ENCODE assay signal across 13 cellular contexts in genomic region chr12:112183591-112184021, GRCh38. TPM values are rescaled to one million over a fixed set of nuclear protein-coding genes. Genes with fewer than 3 reads are reported as not detected.
DNase-seq lines count a peak whose midpoint lies in the region; ATAC-seq and TF ChIP-seq lines count a peak whose summit lies in the region.
"Had no signal": no experiment of that assay in that cellular context is flagged by ENCODE, and none has a peak within 500 bp of the region (broad histone marks: within the 10 kb centered on the region; RNA-seq: fewer than 3 reads in every experiment).

No MANE protein-coding gene starts in this region.

- H3K9ac ChIP-seq in trophoblast cell (ENCODE audit: low read length): no peak overlapping the region

- peaks cover 59 to 86% of the 10 kb centered on the region in 2 donors for H3K36me3 Mint-ChIP-seq in CD14-positive monocyte

- no peak overlapping the region for H4K91ac ChIP-seq in trophoblast cell (ENCODE audit: low read depth, low read length)

- peaks cover 0 to 4% (median 3%) of the 10 kb centered on the region in 3 donors for H3K27me3 Mint-ChIP-seq in CD14-positive monocyte (ENCODE audit: low read depth in 3 of 3)
- H3K27me3 Mint-ChIP-seq: dendritic cell treated with granulocyte-macrophage colony-stimulating factor and Interleukin-4, amounts not matched to agents 40 ng/mL and 50 ng/mL, for 4 days had no signal

- intact Hi-C loops in CD14-positive monocyte (cut with micrococcal nuclease): no loop called here

- 38 to 47% methylated on average over 7 of the region's 7 CpGs for WGBS in ectodermal cell, 2 experiments
- no CpG with 5 or more reads among the region's 7 CpGs for WGBS in trophoblast cell (ENCODE audit: extremely low coverage, insufficient coverage, insufficient read length)

- H3K79me2 ChIP-seq in trophoblast cell (ENCODE audit: control insufficient read depth, insufficient read depth, low read length, poor library complexity): no peaks in the 10 kb centered on the region

- DNase-seq in skeletal muscle cell (ENCODE audit: low read depth) (peak; percentile 4), CD14-positive monocyte (ENCODE audit: low spot score) (no peak), trophoblast cell (no peak)
- DNase-seq: NCI-H1048, NCI-H345, retina had no signal

- ATAC-seq in GM19463 (IDR thresholded peaks at IDR 0.05; ENCODE audit: unreplicated experiment) (peak; percentile 14), HG02642 (IDR thresholded peaks at IDR 0.05; ENCODE audit: poor library complexity, unreplicated experiment) (peak; percentile 27), GM21786 (IDR thresholded peaks at IDR 0.05; ENCODE audit: unreplicated experiment) (no peak)

- peaks cover 3% of the 10 kb centered on the region for H3K36me3 ChIP-seq in ectodermal cell (ENCODE audit: control insufficient read depth, insufficient read depth, low read length)
- peaks cover 30 to 41% of the 10 kb centered on the region in 2 experiments for H3K36me3 ChIP-seq in trophoblast cell (ENCODE audit: control insufficient read depth in 1 of 2, insufficient read depth in 2 of 2, low read length in 2 of 2)

- no peak overlapping the region for H3K18ac ChIP-seq in trophoblast cell (ENCODE audit: low read length)

- H3K4me1 Mint-ChIP-seq in CD14-positive monocyte: no peaks in the 10 kb centered on the region

- H3K23ac ChIP-seq in trophoblast cell (ENCODE audit: low read length): no peak overlapping the region

- H2BK120ac ChIP-seq in trophoblast cell (ENCODE audit: insufficient read depth, low read length, poor library complexity): no peak overlapping the region

- no peak for TF ChIP-seq CTCF in CD14-positive monocyte (IDR thresholded peaks at IDR 0.05)

- H3K9me3 ChIP-seq in ectodermal cell (ENCODE audit: control insufficient read depth, low read length) (no peaks in the 10 kb centered on the region), trophoblast cell (ENCODE audit: insufficient read depth, low read depth, low read length) (no peaks in the 10 kb centered on the region)
- H3K9me3 ChIP-seq: thoracic aorta had no signal

- H2AFZ ChIP-seq in trophoblast cell (ENCODE audit: insufficient read depth, low read length, poor library complexity): no peak overlapping the region

- H3K4ac ChIP-seq in trophoblast cell (ENCODE audit: low read depth, low read length): no peak overlapping the region

- no peak overlapping the region for H2BK5ac ChIP-seq in trophoblast cell (ENCODE audit: low read depth, low read length, poor library complexity)

- H3K27me3 ChIP-seq in ectodermal cell (ENCODE audit: control insufficient read depth, insufficient read depth, low read length, poor library complexity, severe bottlenecking) (no peaks in the 10 kb centered on the region), trophoblast cell (ENCODE audit: insufficient read depth, low read length) (no peaks in the 10 kb centered on the region)

- H3K79me1 ChIP-seq in trophoblast cell (ENCODE audit: low read length): no peaks in the 10 kb centered on the region

- no peak overlapping the region for H3K14ac ChIP-seq in trophoblast cell (ENCODE audit: low read length)

- no peak overlapping the region for H3K27ac Mint-ChIP-seq in CD14-positive monocyte
- H3K27ac Mint-ChIP-seq: dendritic cell treated with granulocyte-macrophage colony-stimulating factor and Interleukin-4, amounts not matched to agents 40 ng/mL and 50 ng/mL, for 4 days; T-helper 1 cell treated with Interleukin-12 subunit alpha and Interleukin-12 subunit beta and Interleukin-4 antibody, amounts not matched to agents 30 μg/mL and 1 μg/mL, for 36 hours had no signal

- H2AK5ac ChIP-seq in trophoblast cell (ENCODE audit: low read length): no peak overlapping the region

- H3K27ac ChIP-seq in ectodermal cell (ENCODE audit: insufficient read depth, low read depth, low read length, poor library complexity, severe bottlenecking) (peak overlapping the region; percentile 69), trophoblast cell (ENCODE audit: low read depth, low read length) (no peak overlapping the region)
- H3K27ac ChIP-seq: thoracic aorta had no signal

- peaks cover 0 to 3% (median 0%) of the 10 kb centered on the region in 7 donors for H3K9me3 Mint-ChIP-seq in CD14-positive monocyte
- H3K9me3 Mint-ChIP-seq: dendritic cell treated with granulocyte-macrophage colony-stimulating factor and Interleukin-4, amounts not matched to agents 40 ng/mL and 50 ng/mL, for 4 days; T-helper 1 cell treated with Interleukin-12 subunit alpha and Interleukin-12 subunit beta and Interleukin-4 antibody, amounts not matched to agents 30 μg/mL and 1 μg/mL, for 36 hours had no signal

- H3K4me1 ChIP-seq in ectodermal cell (ENCODE audit: control insufficient read depth, insufficient read depth, low read length) (peaks cover 11% of the 10 kb centered on the region), trophoblast cell (ENCODE audit: control insufficient read depth in 1 of 2, insufficient read depth in 2 of 2, low read length in 2 of 2) (no peaks in the 10 kb centered on the region)

- H3K4me3 Mint-ChIP-seq in CD14-positive monocyte: no peak overlapping the region
- H3K4me3 Mint-ChIP-seq: dendritic cell treated with granulocyte-macrophage colony-stimulating factor and Interleukin-4, amounts not matched to agents 40 ng/mL and 50 ng/mL, for 4 days; T-helper 1 cell treated with Interleukin-12 subunit alpha and Interleukin-12 subunit beta and Interleukin-4 antibody, amounts not matched to agents 30 μg/mL and 1 μg/mL, for 36 hours had no signal

- H4K8ac ChIP-seq in trophoblast cell (ENCODE audit: low read depth, low read length): no peak overlapping the region

- no peak overlapping the region for H2BK12ac ChIP-seq in trophoblast cell (ENCODE audit: low read length)

- H3K4me3 ChIP-seq in ectodermal cell (ENCODE audit: insufficient read depth, low read depth, low read length) (no peak overlapping the region), skeletal muscle cell (ENCODE audit: low read depth, low read length) (no peak overlapping the region), trophoblast cell (ENCODE audit: low read depth, low read length) (no peak overlapping the region)
- H3K4me3 ChIP-seq: thoracic aorta had no signal

- no peak overlapping the region for H4K12ac ChIP-seq in trophoblast cell (ENCODE audit: low read depth, low read length)

- no peak overlapping the region for H3K4me2 ChIP-seq in trophoblast cell (ENCODE audit: low read length)

RNA-seq across cellular contexts. Expression of gene TRAFD1, which starts 58.2 kb away (rescaled TPM):
- 41.0 TPM for polyA plus RNA-seq in ectodermal cell (2013, experiment 1 of 4)
- 42.3 TPM for polyA plus RNA-seq in ectodermal cell (2013, experiment 2 of 4)
- polyA plus RNA-seq in ectodermal cell (2013, experiment 3 of 4): 32.9 TPM
- 35.4 TPM for polyA plus RNA-seq in ectodermal cell (2013, experiment 4 of 4)
- polyA plus RNA-seq in CD14-positive monocyte: 10 to 100 TPM; 82.3 to 83.6 TPM
- 15.0 and 16.1 TPM in 2 replicates for polyA plus RNA-seq in trophoblast cell (2013)
